Comparison of ENCODE assay signal across 8 cellular contexts in genomic region chr4:122826596-122827257, GRCh38. TPM values are rescaled to one million over a fixed set of nuclear protein-coding genes. Genes with fewer than 3 reads are reported as not detected.
A peak's percentile ranks its signal among the peaks of the same experiment; 100 is the strongest.
DNase-seq lines count a peak whose midpoint lies in the region; ATAC-seq, FAIRE-seq and TF ChIP-seq lines count a peak whose summit lies in the region.

Gene FGF2 (plus strand): TSS chr4:122826831. CDS start chr4:122827175, 344 bp downstream.

- DNase-seq in NCI-H748 (lab: John Stamatoyannopoulos, UW; ENCODE audit: unreplicated experiment), result peak; percentile 33
- no peak for DNase-seq in NCI-H748 treated with DMSO at 0.1 percent for 48 hours (lab: John Stamatoyannopoulos, UW)
- DNase-seq in HEK293T (ENCODE audit: extremely low spot score), result peak; percentile 58
- peak; percentile 51 for DNase-seq in NCI-H226
- peak in 50 of 56 donors; percentile 2 to 81 (median 46) for DNase-seq in amygdala (lab: John Stamatoyannopoulos, UW)
- peak; percentile 67 for DNase-seq in left ventricle myocardium inferior
- DNase-seq in pancreas, result peak; percentile 6 to 73 (median 24)
- no peak for DNase-seq in MV-4-11 (lab: John Stamatoyannopoulos, UW)

- WGBS in pancreas, 2 donors, result 1 to 2% methylated on average over 29 to 93 of the region's 93 CpGs

- H3K27ac ChIP-seq in left ventricle myocardium inferior (replicated peaks) (peak within 1 kb of the TSS; percentile 79), pancreas (no peak within 1 kb of the TSS)

- peak within 1 kb of the TSS; percentile 77 for H3K4me3 ChIP-seq in left ventricle myocardium inferior
- peak within 1 kb of the TSS; percentile 28 to 61 (median 42) for H3K4me3 ChIP-seq in pancreas

- H3K9me3 ChIP-seq in left ventricle myocardium inferior (replicated peaks) (no peaks in the 10 kb centered on the region), pancreas (no peaks in the 10 kb centered on the region)

- CTCF ChIA-PET in HEK293T (lab: Yijun Ruan, JAX), result no interaction called here

- H3K36me3 ChIP-seq in left ventricle myocardium inferior, result no peaks in the 10 kb centered on the region
- no peaks in the 10 kb centered on the region for H3K36me3 ChIP-seq in pancreas

- POLR2A ChIA-PET in HEK293T (lab: Yijun Ruan, JAX), result interaction anchor here (1.0 kb wide), 1 partner anchor 48 kb away, joined by 3 read pairs; no protein-coding TSS in a partner anchor

- intact Hi-C loops in left ventricle myocardium inferior (cut with micrococcal nuclease), result no loop called here
- intact Hi-C loops in pancreas (cut with DNase I), result no loop called here

- peak; percentile 21 to 55 (median 51) for ATAC-seq in pancreas

- FAIRE-seq in pancreas (lab: Jason Lieb, UNC), result no peak

- TF ChIP-seq CTCF in left ventricle myocardium inferior (IDR thresholded peaks at IDR 0.05; ENCODE audit: borderline replicate concordance) (no peak), pancreas (IDR thresholded peaks at IDR 0.05) (no peak)

- H3K27me3 ChIP-seq in left ventricle myocardium inferior (ENCODE audit: low read depth), result no peaks in the 10 kb centered on the region
- peaks cover 0 to 7% (median 0%) of the 10 kb centered on the region in 4 donors for H3K27me3 ChIP-seq in pancreas

- peaks cover 34% of the 10 kb centered on the region for H3K4me1 ChIP-seq in left ventricle myocardium inferior
- no peaks in the 10 kb centered on the region for H3K4me1 ChIP-seq in pancreas

TF ChIP-seq in HEK293T, 16 proteins besides CTCF, POLR2A, EP300 and RAD21:
- TF ChIP-seq BHLHE40 (IDR thresholded peaks at IDR 0.05; ENCODE audit: borderline replicate concordance) (no peak), ZNF384 (IDR thresholded peaks at IDR 0.05) (no peak), PKNOX1 (IDR thresholded peaks at IDR 0.05) (no peak), TARDBP (IDR thresholded peaks at IDR 0.05) (no peak), SUZ12 (IDR thresholded peaks at IDR 0.05) (no peak), HDGF (IDR thresholded peaks at IDR 0.05; ENCODE audit: borderline replicate concordance) (no peak), CTBP1 (IDR thresholded peaks at IDR 0.05; ENCODE audit: borderline replicate concordance) (no peak), NFRKB (IDR thresholded peaks at IDR 0.05) (no peak), FOXM1 (IDR thresholded peaks at IDR 0.05; ENCODE audit: borderline replicate concordance) (no peak), L3MBTL2 (conservative IDR thresholded peaks at IDR 0.05) (no peak), ARNT (IDR thresholded peaks at IDR 0.05) (no peak), ELF4 (IDR thresholded peaks at IDR 0.05) (no peak), LEF1 (IDR thresholded peaks at IDR 0.05; ENCODE audit: borderline replicate concordance) (no peak), SP1 (IDR thresholded peaks at IDR 0.05) (no peak), FOXA1 (IDR thresholded peaks at IDR 0.05) (no peak)

RNA-seq across cellular contexts. Expression of gene FGF2, which starts in this region (rescaled TPM):
- total RNA-seq in left ventricle myocardium inferior, result 4.1 TPM
- total RNA-seq in pancreas, result 1 to 10 TPM in 2 of 6 donors, under 1 TPM in 4; 0.41 to 1.6 (median 0.88) TPM
- under 1 TPM; 0.49 to 0.59 TPM for polyA plus RNA-seq in pancreas

Comparison
In these comparisons a context has a peak if more than half of its experiments do, and no peak if none do; other contexts are left out.
1. DNase-seq: peak in NCI-H748 (single experiment), HEK293T (single experiment), NCI-H226 (single experiment), amygdala (50 of 56), left ventricle myocardium inferior (single experiment) and pancreas (6 of 6); none in NCI-H748 treated with DMSO at 0.1 percent for 48 hours (single experiment) and MV-4-11 (single experiment).